Comparison of ENCODE assay signal across 19 cellular contexts in genomic region chr1:218718977-218719376, GRCh38.
"Had no signal": no experiment of that assay in that cellular context is flagged by ENCODE, and none has a peak within 500 bp of the region (broad histone marks: within the 10 kb centered on the region; RNA-seq: fewer than 3 reads in every experiment).

No MANE protein-coding gene starts in this region.

- H3K27me3 ChIP-seq: body of pancreas, dorsolateral prefrontal cortex, neutrophil, right lobe of liver had no signal

- H3K4me3 ChIP-seq: body of pancreas, dorsolateral prefrontal cortex, right lobe of liver, SK-N-MC had no signal

- H3K4me1 ChIP-seq: body of pancreas, right lobe of liver had no signal

- H3K9me3 Mint-ChIP-seq: activated T-helper 1 cell treated with anti-CD3 and anti-CD28 coated beads, Interleukin-12 subunit alpha, Interleukin-12 subunit beta, Interleukin-2, Interleukin-4 antibody, amounts not matched to agents 30 ng/mL and 10 ng/mL and 1 ng/mL, durations not matched to agents 14 hours and 24 hours and 36 hours had no signal

- ATAC-seq: activated CD8-positive, alpha-beta T cell treated with anti-CD3 and anti-CD28 coated beads, Interleukin-2, amount 10 ng/mL, durations not matched to agents 7 days and 5 days; body of pancreas; naive thymus-derived CD4-positive, alpha-beta T cell; right lobe of liver; T-cell had no signal

- H3K4me3 Mint-ChIP-seq: activated CD8-positive, alpha-beta T cell treated with anti-CD3 and anti-CD28 coated beads, Interleukin-2, amount 10 ng/mL, durations not matched to agents 7 days and 5 days; activated T-helper 1 cell treated with anti-CD3 and anti-CD28 coated beads, Interleukin-12 subunit alpha, Interleukin-12 subunit beta, Interleukin-2, Interleukin-4 antibody, amounts not matched to agents 30 ng/mL and 10 ng/mL and 1 ng/mL, durations not matched to agents 14 hours and 24 hours and 36 hours; naive thymus-derived CD4-positive, alpha-beta T cell; T-cell; type B pancreatic cell had no signal

- H3K36me3 Mint-ChIP-seq: naive thymus-derived CD4-positive, alpha-beta T cell; T-cell; type B pancreatic cell had no signal

- FAIRE-seq: islet of Langerhans had no signal

- H3K27ac Mint-ChIP-seq: activated CD8-positive, alpha-beta T cell treated with anti-CD3 and anti-CD28 coated beads, Interleukin-2, amount 10 ng/mL, durations not matched to agents 7 days and 5 days; activated T-helper 1 cell treated with anti-CD3 and anti-CD28 coated beads, Interleukin-12 subunit alpha, Interleukin-12 subunit beta, Interleukin-2, Interleukin-4 antibody, amounts not matched to agents 30 ng/mL and 10 ng/mL and 1 ng/mL, durations not matched to agents 14 hours and 24 hours and 36 hours; naive thymus-derived CD4-positive, alpha-beta T cell; T-cell; type B pancreatic cell had no signal

- H3K27ac ChIP-seq: body of pancreas, dorsolateral prefrontal cortex, neutrophil, right lobe of liver, SK-N-MC had no signal

- H3K4me1 Mint-ChIP-seq: naive thymus-derived CD4-positive, alpha-beta T cell; T-cell had no signal

- H3K9me3 ChIP-seq: body of pancreas, neutrophil, right lobe of liver had no signal

- H3K27me3 Mint-ChIP-seq: naive thymus-derived CD4-positive, alpha-beta T cell; T-cell; type B pancreatic cell had no signal

- DNase-seq: activated CD4-positive, alpha-beta T cell treated with anti-CD3 and anti-CD28 coated beads for 4 hours; activated CD8-positive, alpha-beta T cell treated with anti-CD3 and anti-CD28 coated beads, Interleukin-2, amount 10 ng/mL, durations not matched to agents 7 days and 5 days; activated naive CD4-positive, alpha-beta T cell; body of pancreas; cerebellar nuclear complex; dorsolateral prefrontal cortex; glutamatergic neuron; mammary epithelial cell; naive thymus-derived CD4-positive, alpha-beta T cell; right lobe of liver; stimulated activated CD4-positive, alpha-beta T cell treated with anti-CD3 and anti-CD28 coated beads, Interleukin-2, amount 100 ng/mL, for 24 hours; stimulated activated naive CD4-positive, alpha-beta T cell; T-cell; T1000 had no signal

- H3K36me3 ChIP-seq: neutrophil, right lobe of liver had no signal
